13 cellular contexts compared by ENCODE assay signal in the genomic region with DNA sequence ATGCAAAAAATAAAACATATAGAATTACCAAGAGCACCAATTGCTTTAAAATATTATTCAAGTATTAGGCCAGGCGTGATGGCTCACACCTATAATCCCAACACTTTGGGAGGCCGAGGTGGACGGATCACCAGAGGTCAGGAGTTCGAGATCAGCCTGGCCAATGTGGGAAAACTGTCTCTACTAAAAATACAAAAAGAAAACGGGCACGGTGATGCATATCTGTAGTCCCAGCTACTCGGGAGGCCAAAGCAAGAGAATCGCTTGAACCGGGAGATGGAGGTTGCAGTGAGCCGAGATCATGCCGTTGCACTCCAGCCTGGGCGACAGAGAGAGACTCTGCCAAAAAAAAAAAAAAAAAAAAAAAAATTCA. TPM values are rescaled to one million over a fixed set of nuclear protein-coding genes. Genes with fewer than 3 reads are reported as not detected.
A peak's percentile ranks its signal among the peaks of the same experiment; 100 is the strongest.
DNase-seq lines count a peak whose midpoint lies in the region; ATAC-seq and TF ChIP-seq lines count a peak whose summit lies in the region.
"Not testable (repeated sequence)": the region's sequence is repeated elsewhere in the genome, so short reads cannot be mapped to it uniquely, and the experiment has no call there.
"Had no signal": no experiment of that assay in that cellular context is flagged by ENCODE, and none has a peak within 500 bp of the region (broad histone marks: within the 10 kb centered on the region; RNA-seq: fewer than 3 reads in every experiment).

No MANE protein-coding gene starts in this region.

- H3K4me1 ChIP-seq in GM23338 (ENCODE audit: insufficient read depth); PC-9 (replicated peaks; ENCODE audit: insufficient read depth): not testable (repeated sequence)
- H3K4me1 ChIP-seq in testis: peaks cover 10% of the 10 kb centered on the region

- H4K20me1 ChIP-seq in GM23338 (replicated peaks; ENCODE audit: insufficient read depth); PC-9 (ENCODE audit: insufficient read depth): not testable (repeated sequence)

- intact Hi-C loops in PC-9 (cut with micrococcal nuclease; ENCODE audit: unreplicated experiment): loop anchor here (10.0 kb wide), 1 partner anchor 1859 kb away; no protein-coding TSS in a partner anchor
- intact Hi-C loops in MCF 10A (cut with micrococcal nuclease): loop anchor here (5.0 to 10.0 kb wide), 3 partner anchors 408 to 1747 kb away; no protein-coding TSS in a partner anchor
- intact Hi-C loops in testis (cut with DNase I; ENCODE audit: low total_unique reads): not testable (repeated sequence)

- not testable (repeated sequence) for H3K36me3 ChIP-seq in GM23338 (ENCODE audit: insufficient read depth); PC-9 (ENCODE audit: low read depth); testis (ENCODE audit: low read depth, missing control alignments)

- not testable (repeated sequence) for H3K4me3 ChIP-seq in GM23338, PC-9, testis

- not testable (repeated sequence) for DNase-seq in GM23338 (ENCODE audit: low spot score); PC-9; MCF 10A (ENCODE audit: unreplicated experiment); endothelial cell (ENCODE audit: low spot score)
- DNase-seq in testis: peak; percentile 6

- H3K27me3 Mint-ChIP-seq in GM23338 (ENCODE audit: insufficient read depth, low read depth, poor library complexity) (peaks cover 16% of the 10 kb centered on the region), MCF 10A (ENCODE audit: insufficient read depth, unreplicated experiment) (peaks cover 24% of the 10 kb centered on the region)
- not testable (repeated sequence) for H3K27me3 Mint-ChIP-seq in endothelial cell (ENCODE audit: unreplicated experiment)

- H3K9me3 Mint-ChIP-seq in GM23338; MCF 10A (ENCODE audit: unreplicated experiment); endothelial cell (ENCODE audit: unreplicated experiment): not testable (repeated sequence)

- H2AFZ ChIP-seq in GM23338, PC-9: not testable (repeated sequence)

- TF ChIP-seq POLR2A in testis (IDR thresholded peaks at IDR 0.05): not testable (repeated sequence)

- whole genome bisulfite sequencing in testis, 2 donors: 78 to 85% methylated on average over 12 of the region's 12 CpGs

- H3K36me3 Mint-ChIP-seq in GM23338 (ENCODE audit: low read depth); MCF 10A (ENCODE audit: insufficient read depth, unreplicated experiment); endothelial cell (ENCODE audit: low read depth, unreplicated experiment): not testable (repeated sequence)

- not testable (repeated sequence) for BruUV-seq in PC-9 (replicated peaks; lab: Mats Ljungman, UMichigan); MCF 10A (replicated peaks; lab: Mats Ljungman, UMichigan)

- H3K27ac ChIP-seq in C4-2B; GM23338 (ENCODE audit: low read depth); PC-9; VCaP; testis: not testable (repeated sequence)

- POLR2A ChIA-PET in PC-9 (lab: Charles Lee; ENCODE audit: unreplicated experiment): not testable (repeated sequence)
- POLR2A ChIA-PET in MCF 10A (lab: Yijun Ruan, JAX): interaction anchor here (1.0 kb wide), 1 partner anchor 1857 kb away, joined by 4 read pairs; no protein-coding TSS in a partner anchor

- peak overlapping the region; percentile 94; the same call in 1 of the 2 replicates for H3K4me2 ChIP-seq in GM23338
- H3K4me2 ChIP-seq in PC-9: not testable (repeated sequence)

- H3K9me3 ChIP-seq in PC-9 (ENCODE audit: insufficient read depth, low read depth); testis: not testable (repeated sequence)

- not testable (repeated sequence) for H3K27ac Mint-ChIP-seq in GM23338; MCF 10A (ENCODE audit: low read depth, unreplicated experiment); endothelial cell (ENCODE audit: unreplicated experiment)

- not testable (repeated sequence) for H3K9me2 ChIP-seq in GM23338 (ENCODE audit: insufficient read depth); PC-9 (ENCODE audit: insufficient read depth)

- H3K4me3 Mint-ChIP-seq in GM23338: peak overlapping the region; percentile 68; the same call in 1 of the 3 replicates
- peak overlapping the region; percentile 51 for H3K4me3 Mint-ChIP-seq in MCF 10A (ENCODE audit: unreplicated experiment)
- peak overlapping the region; percentile 24 for H3K4me3 Mint-ChIP-seq in endothelial cell (ENCODE audit: unreplicated experiment)

- H3K27me3 ChIP-seq in GM23338 (ENCODE audit: insufficient read depth); testis: not testable (repeated sequence)
- H3K27me3 ChIP-seq in PC-9 (ENCODE audit: insufficient read depth, low read depth): peaks cover 33% of the 10 kb centered on the region

- H3K4me1 Mint-ChIP-seq in GM23338; MCF 10A (ENCODE audit: insufficient read depth, unreplicated experiment): not testable (repeated sequence)
- peaks cover 12% of the 10 kb centered on the region for H3K4me1 Mint-ChIP-seq in endothelial cell (ENCODE audit: unreplicated experiment)

- ATAC-seq in GM23338: not testable (repeated sequence)

- H3K79me2 ChIP-seq in GM23338 (replicated peaks; ENCODE audit: insufficient read depth); PC-9 (ENCODE audit: low read depth): not testable (repeated sequence)

- H3F3A ChIP-seq in GM23338 (replicated peaks; ENCODE audit: low read depth); PC-9 (ENCODE audit: insufficient read depth, low read depth): not testable (repeated sequence)

- CTCF ChIA-PET in PC-9 (lab: Charles Lee): interaction anchor here (0.6 kb wide), 1 partner anchor 443 kb away, joined by 8 read pairs; no protein-coding TSS in a partner anchor
- CTCF ChIA-PET in MCF 10A (lab: Yijun Ruan, JAX): interaction anchor here (0.6 to 1.7 kb wide), 12 partner anchors 16 to 1758 kb away, joined by 3 to 6 read pairs (median 3); no protein-coding TSS in a partner anchor

- TF ChIP-seq CTCF in C4-2B (conservative IDR thresholded peaks at IDR 0.05) (peak; percentile 26), PC-9 (conservative IDR thresholded peaks at IDR 0.05) (peak; percentile 23; the same call in 1 of the 2 replicates), VCaP (conservative IDR thresholded peaks at IDR 0.05) (0 out of 2 replicates have a peak, but pooled peaks have one; percentile 10)
- not testable (repeated sequence) for TF ChIP-seq CTCF in GM23338 (conservative IDR thresholded peaks at IDR 0.05; ENCODE audit: low read depth in 2 of 2); MCF 10A (IDR thresholded peaks at IDR 0.05; ENCODE audit: unreplicated experiment); endothelial cell (IDR thresholded peaks at IDR 0.05; ENCODE audit: unreplicated experiment); testis (IDR thresholded peaks at IDR 0.05)

RNA-seq across cellular contexts. Expression of a gene that starts 55.3 kb away (rescaled TPM):
- total RNA-seq in GM23338 (2014; rRNA removed; shearing (Covaris generic)): not detected in 2 replicates
- polyA plus RNA-seq in GM23338 (2016; fragmentation: Nextera tagmentation; extraction: Ambion mirVana) (0.07 TPM in 1 of 2 replicates, not detected in the other), testis (ENCODE audit: insufficient read depth, low read depth, low replicate concordance) (1.6 TPM)
- total RNA-seq in PC-9 (2021) (not detected in 2 replicates), MCF 10A (2022) (not detected in 2 replicates), endothelial cell (ENCODE audit: unreplicated experiment) (1.4 TPM), testis (1 to 10 TPM; 1.9 to 2.6 TPM)
- total RNA-seq: B cell; CD4-positive, alpha-beta T cell; H7 had no signal
- polyA plus RNA-seq: AG04450; CD14-positive monocyte; CD8-positive, alpha-beta memory T cell had no signal
